Comparison of ENCODE assay signal across 16 cellular contexts in the genomic region with DNA sequence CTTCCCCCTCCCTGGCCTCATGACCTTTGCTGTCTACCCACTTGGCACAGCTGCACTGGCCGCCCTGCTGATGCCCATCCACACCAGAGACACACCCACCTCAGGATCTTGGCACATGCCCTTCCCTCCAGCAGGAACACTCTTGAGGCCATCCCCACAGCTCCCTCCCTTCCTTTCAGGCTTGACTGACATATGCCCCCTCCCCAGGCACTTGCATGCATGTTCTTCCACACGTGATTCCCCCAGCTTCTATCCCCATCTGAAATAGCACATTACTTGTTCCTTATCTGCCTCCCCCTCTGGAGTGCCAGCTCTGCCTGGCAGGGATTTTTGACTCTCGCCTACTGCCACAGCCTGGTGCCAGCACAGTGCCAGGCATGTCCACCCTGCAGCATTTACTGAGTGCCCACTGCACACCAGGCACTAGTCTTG.
A peak's percentile ranks its signal among the peaks of the same experiment; 100 is the strongest.
DNase-seq lines count a peak whose midpoint lies in the region; ATAC-seq, FAIRE-seq and TF ChIP-seq lines count a peak whose summit lies in the region.
"Had no signal": no experiment of that assay in that cellular context is flagged by ENCODE, and none has a peak within 500 bp of the region (broad histone marks: within the 10 kb centered on the region; RNA-seq: fewer than 3 reads in every experiment).

No MANE protein-coding gene starts in this region.

- H3K27me3 ChIP-seq in astrocyte (ENCODE audit: insufficient read depth, low read length) (no peaks in the 10 kb centered on the region), heart right ventricle (no peaks in the 10 kb centered on the region)
- no peaks in the 10 kb centered on the region for H3K27me3 ChIP-seq in CD8-positive, alpha-beta T cell (ENCODE audit: insufficient read depth, low read length)
- H3K27me3 ChIP-seq: adrenal gland had no signal

- H4K20me1 ChIP-seq in astrocyte (ENCODE audit: insufficient read depth, low read length): no peaks in the 10 kb centered on the region

- H3K9me3 Mint-ChIP-seq in astrocyte (ENCODE audit: unreplicated experiment) (no peaks in the 10 kb centered on the region), nephron (no peaks in the 10 kb centered on the region)
- no peaks in the 10 kb centered on the region for H3K9me3 Mint-ChIP-seq in activated naive CD4-positive, alpha-beta T cell treated with anti-CD3 and anti-CD28 coated beads, Interleukin-2, amount 10 ng/mL, durations not matched to agents 7 days and 5 days
- no peaks in the 10 kb centered on the region for H3K9me3 Mint-ChIP-seq in CD8-positive, alpha-beta T cell
- H3K9me3 Mint-ChIP-seq: activated T-cell treated with anti-CD3 and anti-CD28 coated beads, Interleukin-2, amount 50 U/mL, for 72 hours had no signal

- no peak for TF ChIP-seq CTCF in astrocyte (IDR thresholded peaks at IDR 0.05; ENCODE audit: insufficient read depth, low read depth, low read length)
- TF ChIP-seq CTCF in heart right ventricle (IDR thresholded peaks at IDR 0.05): no peak
- no peak for TF ChIP-seq CTCF in nephron (IDR thresholded peaks at IDR 0.05; ENCODE audit: unreplicated experiment in 3 of 3)
- no peak for TF ChIP-seq CTCF in CD8-positive, alpha-beta T cell (IDR thresholded peaks at IDR 0.05)

- H3K9ac ChIP-seq in astrocyte (ENCODE audit: low read length): no peak overlapping the region

- H3K4me3 Mint-ChIP-seq in astrocyte (ENCODE audit: unreplicated experiment) (no peak overlapping the region), nephron (no peak overlapping the region)
- no peak overlapping the region for H3K4me3 Mint-ChIP-seq in activated naive CD4-positive, alpha-beta T cell treated with anti-CD3 and anti-CD28 coated beads, Interleukin-2, amount 10 ng/mL, durations not matched to agents 7 days and 5 days
- no peak overlapping the region for H3K4me3 Mint-ChIP-seq in CD8-positive, alpha-beta T cell
- H3K4me3 Mint-ChIP-seq: activated T-cell treated with anti-CD3 and anti-CD28 coated beads, Interleukin-2, amount 50 U/mL, for 72 hours had no signal

- H3K4me2 ChIP-seq in astrocyte (ENCODE audit: low read length): peak overlapping the region; percentile 54

- peaks cover 49% of the 10 kb centered on the region for H3K4me1 ChIP-seq in astrocyte (ENCODE audit: insufficient read depth, low read length)
- H3K4me1 ChIP-seq in heart right ventricle: peaks cover 5 to 77% (median 43%) of the 10 kb centered on the region in 9 donors
- H3K4me1 ChIP-seq in CD8-positive, alpha-beta T cell (ENCODE audit: insufficient read depth, low read length): no peaks in the 10 kb centered on the region
- H3K4me1 ChIP-seq: adrenal gland had no signal

- H2AFZ ChIP-seq in astrocyte (ENCODE audit: low read depth, low read length): peak overlapping the region; percentile 55

- H3K9me3 ChIP-seq in astrocyte (ENCODE audit: insufficient read depth, low read depth, low read length) (no peaks in the 10 kb centered on the region), heart right ventricle (no peaks in the 10 kb centered on the region)
- H3K9me3 ChIP-seq in CD8-positive, alpha-beta T cell (ENCODE audit: low read length): no peaks in the 10 kb centered on the region
- H3K9me3 ChIP-seq: adrenal gland had no signal

- H3K27me3 Mint-ChIP-seq in astrocyte (ENCODE audit: low read depth, unreplicated experiment): no peaks in the 10 kb centered on the region
- no peaks in the 10 kb centered on the region for H3K27me3 Mint-ChIP-seq in nephron (ENCODE audit: low read depth)
- peaks cover 65% of the 10 kb centered on the region for H3K27me3 Mint-ChIP-seq in activated naive CD4-positive, alpha-beta T cell treated with anti-CD3 and anti-CD28 coated beads, Interleukin-2, amount 10 ng/mL, durations not matched to agents 7 days and 5 days
- no peaks in the 10 kb centered on the region for H3K27me3 Mint-ChIP-seq in CD8-positive, alpha-beta T cell (ENCODE audit: low read depth)

- 36 to 61% methylated on average over 3 of the region's 3 CpGs for WGBS in heart right ventricle, 2 donors

- H3K27ac Mint-ChIP-seq in astrocyte (ENCODE audit: unreplicated experiment) (peak overlapping the region; percentile 72), nephron (peak overlapping the region; percentile 96 to 98 (median 97))
- H3K27ac Mint-ChIP-seq in activated naive CD4-positive, alpha-beta T cell treated with anti-CD3 and anti-CD28 coated beads, Interleukin-2, amount 10 ng/mL, durations not matched to agents 7 days and 5 days: no peak overlapping the region
- no peak overlapping the region for H3K27ac Mint-ChIP-seq in CD8-positive, alpha-beta T cell
- H3K27ac Mint-ChIP-seq: activated T-cell treated with anti-CD3 and anti-CD28 coated beads, Interleukin-2, amount 50 U/mL, for 72 hours had no signal

- POLR2A ChIA-PET in CD8-positive, alpha-beta T cell (lab: Charles Lee): no interaction called here

- no peaks in the 10 kb centered on the region for H3K36me3 ChIP-seq in astrocyte (ENCODE audit: insufficient read depth, low read length)
- no peaks in the 10 kb centered on the region for H3K36me3 ChIP-seq in heart right ventricle
- H3K36me3 ChIP-seq in CD8-positive, alpha-beta T cell (ENCODE audit: insufficient read depth, low read length): no peaks in the 10 kb centered on the region
- H3K36me3 ChIP-seq: adrenal gland had no signal

- H3K79me2 ChIP-seq in astrocyte (ENCODE audit: insufficient read depth, low read length): no peaks in the 10 kb centered on the region

- ATAC-seq in heart right ventricle: peak; percentile 62 to 90 (median 86)
- ATAC-seq in GM21526 (IDR thresholded peaks at IDR 0.05; ENCODE audit: low FRiP score, unreplicated experiment): no peak
- ATAC-seq in CD8-positive, alpha-beta T cell: no peak
- ATAC-seq: activated T-cell treated with anti-CD3 and anti-CD28 coated beads, Interleukin-2, amount 50 U/mL, for 72 hours; K562 had no signal

- H3K4me3 ChIP-seq in astrocyte (ENCODE audit: insufficient read depth, low read depth, low read length) (no peak overlapping the region), heart right ventricle (no peak overlapping the region)
- H3K4me3 ChIP-seq in CD8-positive, alpha-beta T cell (ENCODE audit: low read depth, low read length): no peak overlapping the region
- H3K4me3 ChIP-seq: adrenal gland, K562, SK-N-MC had no signal

- H3K36me3 Mint-ChIP-seq in astrocyte (ENCODE audit: low read depth, unreplicated experiment): peaks cover 3% of the 10 kb centered on the region
- no peaks in the 10 kb centered on the region for H3K36me3 Mint-ChIP-seq in nephron (ENCODE audit: low read depth)
- H3K36me3 Mint-ChIP-seq in activated naive CD4-positive, alpha-beta T cell treated with anti-CD3 and anti-CD28 coated beads, Interleukin-2, amount 10 ng/mL, durations not matched to agents 7 days and 5 days: no peaks in the 10 kb centered on the region
- no peaks in the 10 kb centered on the region for H3K36me3 Mint-ChIP-seq in CD8-positive, alpha-beta T cell

- H3K27ac ChIP-seq in astrocyte (ENCODE audit: low read depth, low read length): no peak overlapping the region
- H3K27ac ChIP-seq in heart right ventricle: peak overlapping the region in 9 of 10 donors; percentile 64 to 91 (median 83)
- H3K27ac ChIP-seq in temporal lobe (ENCODE audit: low read depth, low read length): peak overlapping the region; percentile 41
- H3K27ac ChIP-seq in CD8-positive, alpha-beta T cell (ENCODE audit: low read depth, low read length): no peak overlapping the region
- H3K27ac ChIP-seq: adrenal gland, SK-N-MC had no signal

- DNase-seq in astrocyte (ENCODE audit: low read depth) (no peak), heart right ventricle (peak; percentile 59 to 72), NCI-H2171 (lab: John Stamatoyannopoulos, UW) (no peak)
- DNase-seq in activated naive CD4-positive, alpha-beta T cell treated with anti-CD3 and anti-CD28 coated beads, Interleukin-2, amount 10 ng/mL, durations not matched to agents 7 days and 5 days: no peak
- no peak for DNase-seq in CD8-positive, alpha-beta T cell
- DNase-seq: activated CD4-positive, alpha-beta T cell treated with anti-CD3 and anti-CD28 coated beads, Interleukin-2, amount 50 U/mL, for 4 hours; activated T-cell treated with anti-CD3 and anti-CD28 coated beads, Interleukin-2, amount 50 U/mL, for 72 hours; adrenal gland; stimulated activated CD4-positive, alpha-beta T cell treated with anti-CD3 and anti-CD28 coated beads, Interleukin-4, amount 100 ng/mL, for 24 hours had no signal

- CTCF ChIA-PET in activated naive CD4-positive, alpha-beta T cell treated with anti-CD3 and anti-CD28 coated beads, Interleukin-2, amount 10 ng/mL, durations not matched to agents 7 days and 5 days (lab: Charles Lee): interaction anchor here (3.5 kb wide), 1 partner anchor 15 kb away, joined by 12 read pairs; no protein-coding TSS in a partner anchor
- CTCF ChIA-PET in CD8-positive, alpha-beta T cell (lab: Charles Lee): interaction anchor here (0.9 to 2.0 kb wide), 3 partner anchors 9 to 15 kb away, joined by 3 to 10 read pairs (median 3); no protein-coding TSS in a partner anchor

- intact Hi-C loops in heart right ventricle (cut with DNase I): loop anchor here in 3 of 10 donors (5.0 to 10.0 kb wide), 4 partner anchors 38 to 148 kb away; a partner anchor contains a TSS
- intact Hi-C loops in CD8-positive, alpha-beta T cell (cut with DNase I, micrococcal nuclease): no loop called here

- H3K4me1 Mint-ChIP-seq in astrocyte (ENCODE audit: low read depth, unreplicated experiment) (peaks cover 58% of the 10 kb centered on the region), nephron (peaks cover 71% of the 10 kb centered on the region)
- no peaks in the 10 kb centered on the region for H3K4me1 Mint-ChIP-seq in activated naive CD4-positive, alpha-beta T cell treated with anti-CD3 and anti-CD28 coated beads, Interleukin-2, amount 10 ng/mL, durations not matched to agents 7 days and 5 days
- no peaks in the 10 kb centered on the region for H3K4me1 Mint-ChIP-seq in CD8-positive, alpha-beta T cell (ENCODE audit: low read depth)

- FAIRE-seq in astrocyte (lab: Jason Lieb, UNC): no peak
- FAIRE-seq: H54, K562, TTC549 had no signal

Comparison
In these comparisons a context has a peak if more than half of its experiments do, and no peak if none do; other contexts are left out.
1. DNase-seq: peak in heart right ventricle (2 of 2); none in astrocyte (single experiment), activated naive CD4-positive, alpha-beta T cell treated with anti-CD3 and anti-CD28 coated beads, Interleukin-2, amount 10 ng/mL, durations not matched to agents 7 days and 5 days (single experiment), NCI-H2171 (single experiment) and CD8-positive, alpha-beta T cell (0 of 7).
2. H3K27ac ChIP-seq: peak in heart right ventricle (9 of 10) and temporal lobe (single experiment); none in astrocyte (single experiment) and CD8-positive, alpha-beta T cell (single experiment).
3. H3K27ac Mint-ChIP-seq: peak in astrocyte (single experiment) and nephron (3 of 3); none in activated naive CD4-positive, alpha-beta T cell treated with anti-CD3 and anti-CD28 coated beads, Interleukin-2, amount 10 ng/mL, durations not matched to agents 7 days and 5 days (single experiment) and CD8-positive, alpha-beta T cell (single experiment).
4. ATAC-seq: peak in heart right ventricle (8 of 8); none in GM21526 (single experiment) and CD8-positive, alpha-beta T cell (single experiment).